23 cellular contexts compared by ENCODE assay signal in genomic region chr7:94472608-94473007, GRCh38. TPM values are rescaled to one million over a fixed set of nuclear protein-coding genes. Genes with fewer than 3 reads are reported as not detected.
DNase-seq lines count a peak whose midpoint lies in the region; ATAC-seq, FAIRE-seq and TF ChIP-seq lines count a peak whose summit lies in the region.
"Had no signal": no experiment of that assay in that cellular context is flagged by ENCODE, and none has a peak within 500 bp of the region (broad histone marks: within the 10 kb centered on the region; RNA-seq: fewer than 3 reads in every experiment).

No MANE protein-coding gene starts in this region.

- ATAC-seq in activated T-cell treated with anti-CD3 and anti-CD28 coated beads, Interleukin-2, amount 50 U/mL, for 72 hours (replicated peaks in 1 of 2), result peak; percentile 40 to 60
- ATAC-seq in HG02852 (IDR thresholded peaks at IDR 0.05; ENCODE audit: unreplicated experiment) (peak; percentile 57), HG03469 (IDR thresholded peaks at IDR 0.05; ENCODE audit: unreplicated experiment) (peak; percentile 54)
- ATAC-seq: CD8-positive, alpha-beta T cell; HCT116 had no signal

- no peak overlapping the region for H3K4me3 Mint-ChIP-seq in activated T-cell treated with anti-CD3 and anti-CD28 coated beads, Interleukin-2, amount 50 U/mL, for 72 hours
- H3K4me3 Mint-ChIP-seq: CD8-positive, alpha-beta T cell had no signal

- H3K4me1 Mint-ChIP-seq in activated T-cell treated with anti-CD3 and anti-CD28 coated beads, Interleukin-2, amount 50 U/mL, for 72 hours (ENCODE audit: low read depth), result no peaks in the 10 kb centered on the region

- no peak for TF ChIP-seq POLR2A in H54 (IDR thresholded peaks at IDR 0.05; ENCODE audit: low read depth, low read length)

- peaks cover 2 to 5% of the 10 kb centered on the region in 2 donors for H3K36me3 Mint-ChIP-seq in activated T-cell treated with anti-CD3 and anti-CD28 coated beads, Interleukin-2, amount 50 U/mL, for 72 hours (ENCODE audit: insufficient read depth in 2 of 2)
- H3K36me3 Mint-ChIP-seq: CD8-positive, alpha-beta T cell had no signal

- H3K27me3 Mint-ChIP-seq in activated T-cell treated with anti-CD3 and anti-CD28 coated beads, Interleukin-2, amount 50 U/mL, for 72 hours (ENCODE audit: low read depth), result peaks cover 30% of the 10 kb centered on the region

- H3K27ac Mint-ChIP-seq in activated T-cell treated with anti-CD3 and anti-CD28 coated beads, Interleukin-2, amount 50 U/mL, for 72 hours, result no peak overlapping the region
- H3K27ac Mint-ChIP-seq: CD8-positive, alpha-beta T cell had no signal

- no peak for FAIRE-seq in H54 (lab: Jason Lieb, UNC)

- DNase-seq in activated T-cell treated with anti-CD3 and anti-CD28 coated beads, Interleukin-2, amount 50 U/mL, for 72 hours, result no peak
- DNase-seq in activated T-cell treated with anti-CD3 and anti-CD28 coated beads for 4 hours (no peak), H54 (ENCODE audit: insufficient read length, low spot score) (no peak), iPS-NIHi11 (ENCODE audit: low spot score) (no peak), anterior cingulate cortex (lab: John Stamatoyannopoulos, UW) (no peak), COR-L47 (lab: John Stamatoyannopoulos, UW) (no peak)
- DNase-seq: 8988T; AML-193; C1 segment of cervical spinal cord; Calu3; CD8-positive, alpha-beta T cell; DMS53; GDM1; GOT3; KG1; NCI-H1092 treated with DMSO at 0.1 percent for 48 hours; NCI-H1436 treated with DMSO at 0.1 percent for 48 hours; NCI-H1930; SHP77 treated with DMSO at 0.1 percent for 48 hours; SK-N-SH had no signal

- peaks cover 0 to 6% of the 10 kb centered on the region in 2 donors for H3K9me3 Mint-ChIP-seq in activated T-cell treated with anti-CD3 and anti-CD28 coated beads, Interleukin-2, amount 50 U/mL, for 72 hours

RNA-seq across cellular contexts. Expression of gene CASD1, which starts 37.0 kb away (rescaled TPM):
- 10 to 100 TPM; 14.1 to 15.8 TPM for total RNA-seq in activated T-cell treated with anti-CD3 and anti-CD28 coated beads, Interleukin-2, amount 50 U/mL, for 72 hours
